In the genomic region with DNA sequence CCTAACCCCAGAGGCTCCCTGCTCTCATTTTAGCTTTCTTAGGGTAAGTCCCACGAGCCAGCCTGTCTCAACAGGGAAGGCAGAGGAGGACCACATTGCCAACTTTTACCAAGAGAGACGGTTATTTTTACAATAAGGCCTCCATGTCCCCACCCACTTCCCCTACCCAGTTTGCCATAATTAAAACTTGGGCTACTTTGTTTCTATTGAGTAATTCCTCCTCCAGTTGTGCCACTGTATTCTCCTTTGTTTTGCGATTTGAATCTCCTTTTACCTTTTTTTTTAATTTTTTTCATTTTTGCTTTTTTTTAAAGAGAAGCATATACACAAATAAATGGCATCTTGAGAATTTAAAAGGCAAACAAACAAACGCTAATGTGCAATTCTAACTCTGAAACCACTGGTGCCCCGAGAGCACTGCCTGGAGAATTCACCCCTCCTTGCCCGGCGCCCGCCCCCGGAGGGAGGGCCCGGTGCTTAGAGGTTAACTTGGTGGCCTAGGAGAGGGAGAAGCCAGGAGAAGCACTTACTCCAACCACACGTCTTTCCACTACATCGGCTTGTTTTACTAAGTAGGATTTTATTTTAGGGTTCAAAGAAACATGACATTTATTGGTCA, we compare ENCODE assay signal across 10 cellular contexts.
DNase-seq lines count a peak whose midpoint lies in the region; ATAC-seq and TF ChIP-seq lines count a peak whose summit lies in the region.
"Had no signal": no experiment of that assay in that cellular context is flagged by ENCODE, and none has a peak within 500 bp of the region (broad histone marks: within the 10 kb centered on the region; RNA-seq: fewer than 3 reads in every experiment).

No MANE protein-coding gene starts in this region.

- no peaks in the 10 kb centered on the region for H3K9me3 ChIP-seq in left ventricle myocardium inferior (replicated peaks)
- H3K9me3 ChIP-seq: A549, psoas muscle had no signal

- no peak for DNase-seq in activated CD4-positive, alpha-beta T cell treated with anti-CD3 and anti-CD28 coated beads, Interleukin-2, amount 10 ng/mL, durations not matched to agents 24 days and 14 days
- no peak for DNase-seq in activated CD4-positive, alpha-beta T cell treated with anti-CD3 and anti-CD28 coated beads, Interleukin-2, amount 50 U/mL, for 1 hour
- DNase-seq in left ventricle myocardium inferior (no peak), substantia nigra (lab: John Stamatoyannopoulos, UW) (no peak), G401 (ENCODE audit: low spot score) (no peak)
- DNase-seq in stimulated activated naive CD8-positive, alpha-beta T cell treated with anti-CD3 and anti-CD28 coated beads, Interleukin-15, amount 100 ng/mL, for 72 hours, result no peak

- H3K27me3 Mint-ChIP-seq in activated CD4-positive, alpha-beta T cell treated with anti-CD3 and anti-CD28 coated beads, Interleukin-2, amount 10 ng/mL, durations not matched to agents 24 days and 14 days, result no peaks in the 10 kb centered on the region
- no peaks in the 10 kb centered on the region for H3K27me3 Mint-ChIP-seq in activated T-helper 17 cell treated with anti-CD3 and anti-CD28 coated beads, Interleukin-2, amount 50 U/mL, for 72 hours
- no peaks in the 10 kb centered on the region for H3K27me3 Mint-ChIP-seq in stimulated activated naive CD8-positive, alpha-beta T cell treated with anti-CD3 and anti-CD28 coated beads, Interleukin-15, amount 100 ng/mL, for 72 hours

- H3K36me3 ChIP-seq in left ventricle myocardium inferior, result peaks cover 35% of the 10 kb centered on the region

- intact Hi-C loops in activated CD4-positive, alpha-beta T cell treated with anti-CD3 and anti-CD28 coated beads, Interleukin-2, amount 10 ng/mL, durations not matched to agents 24 days and 14 days (cut with micrococcal nuclease), result no loop called here
- intact Hi-C loops in left ventricle myocardium inferior (cut with micrococcal nuclease), result no loop called here

- ATAC-seq in activated T-helper 17 cell treated with anti-CD3 and anti-CD28 coated beads, Interleukin-2, amount 50 U/mL, for 72 hours (replicated peaks), result no peak
- ATAC-seq in stimulated activated naive CD8-positive, alpha-beta T cell treated with anti-CD3 and anti-CD28 coated beads, Interleukin-15, amount 100 ng/mL, for 72 hours, result no peak
- no peak for ATAC-seq in GM21367 (IDR thresholded peaks at IDR 0.05; ENCODE audit: unreplicated experiment)
- ATAC-seq: A549 had no signal

- peak overlapping the region; percentile 22 for H3K27ac Mint-ChIP-seq in activated CD4-positive, alpha-beta T cell treated with anti-CD3 and anti-CD28 coated beads, Interleukin-2, amount 10 ng/mL, durations not matched to agents 24 days and 14 days
- H3K27ac Mint-ChIP-seq in activated T-helper 17 cell treated with anti-CD3 and anti-CD28 coated beads, Interleukin-2, amount 50 U/mL, for 72 hours, result peak overlapping the region; percentile 80
- H3K27ac Mint-ChIP-seq in stimulated activated naive CD8-positive, alpha-beta T cell treated with anti-CD3 and anti-CD28 coated beads, Interleukin-15, amount 100 ng/mL, for 72 hours, result peak overlapping the region; percentile 68 to 85

- no peak for TF ChIP-seq CTCF in left ventricle myocardium inferior (IDR thresholded peaks at IDR 0.05; ENCODE audit: borderline replicate concordance)

- H3K27ac ChIP-seq in left ventricle myocardium inferior (replicated peaks) (peak overlapping the region; percentile 78), substantia nigra (ENCODE audit: low read depth, low read length, poor library complexity, severe bottlenecking) (no peak overlapping the region)
- H3K27ac ChIP-seq: A549, psoas muscle had no signal

- no peak overlapping the region for H3K4me3 Mint-ChIP-seq in activated CD4-positive, alpha-beta T cell treated with anti-CD3 and anti-CD28 coated beads, Interleukin-2, amount 10 ng/mL, durations not matched to agents 24 days and 14 days
- no peak overlapping the region for H3K4me3 Mint-ChIP-seq in activated T-helper 17 cell treated with anti-CD3 and anti-CD28 coated beads, Interleukin-2, amount 50 U/mL, for 72 hours
- H3K4me3 Mint-ChIP-seq in stimulated activated naive CD8-positive, alpha-beta T cell treated with anti-CD3 and anti-CD28 coated beads, Interleukin-15, amount 100 ng/mL, for 72 hours, result no peak overlapping the region

- in situ Hi-C loops in G401 (cut with HindIII; ENCODE audit: low sequenced_read_pairs), result no loop called here

- H3K27me3 ChIP-seq in left ventricle myocardium inferior (ENCODE audit: low read depth), result no peaks in the 10 kb centered on the region

- peak overlapping the region; percentile 8 for H3K4me3 ChIP-seq in left ventricle myocardium inferior
- H3K4me3 ChIP-seq: A549, psoas muscle had no signal

- H3K4me1 Mint-ChIP-seq in activated CD4-positive, alpha-beta T cell treated with anti-CD3 and anti-CD28 coated beads, Interleukin-2, amount 10 ng/mL, durations not matched to agents 24 days and 14 days, result peaks cover 23% of the 10 kb centered on the region
- H3K4me1 Mint-ChIP-seq in activated T-helper 17 cell treated with anti-CD3 and anti-CD28 coated beads, Interleukin-2, amount 50 U/mL, for 72 hours, result peaks cover 22% of the 10 kb centered on the region
- peaks cover 76% of the 10 kb centered on the region for H3K4me1 Mint-ChIP-seq in stimulated activated naive CD8-positive, alpha-beta T cell treated with anti-CD3 and anti-CD28 coated beads, Interleukin-15, amount 100 ng/mL, for 72 hours

- H3K4me1 ChIP-seq in left ventricle myocardium inferior, result peaks cover 46% of the 10 kb centered on the region
- H3K4me1 ChIP-seq: A549, psoas muscle had no signal

- peaks cover 70% of the 10 kb centered on the region for H3K36me3 Mint-ChIP-seq in activated CD4-positive, alpha-beta T cell treated with anti-CD3 and anti-CD28 coated beads, Interleukin-2, amount 10 ng/mL, durations not matched to agents 24 days and 14 days (ENCODE audit: low read depth)
- H3K36me3 Mint-ChIP-seq in activated T-helper 17 cell treated with anti-CD3 and anti-CD28 coated beads, Interleukin-2, amount 50 U/mL, for 72 hours (ENCODE audit: low read depth), result peaks cover 100% of the 10 kb centered on the region

- H3K9me3 Mint-ChIP-seq in activated CD4-positive, alpha-beta T cell treated with anti-CD3 and anti-CD28 coated beads, Interleukin-2, amount 10 ng/mL, durations not matched to agents 24 days and 14 days, result no peaks in the 10 kb centered on the region
- H3K9me3 Mint-ChIP-seq in activated T-helper 17 cell treated with anti-CD3 and anti-CD28 coated beads, Interleukin-2, amount 50 U/mL, for 72 hours, result no peaks in the 10 kb centered on the region
- no peaks in the 10 kb centered on the region for H3K9me3 Mint-ChIP-seq in stimulated activated naive CD8-positive, alpha-beta T cell treated with anti-CD3 and anti-CD28 coated beads, Interleukin-15, amount 100 ng/mL, for 72 hours

Comparison
In these comparisons a context has a peak if more than half of its experiments do, and no peak if none do; other contexts are left out.
1. H3K27ac Mint-ChIP-seq: peak in every context shown above with its lines; median percentile 80 in activated T-helper 17 cell treated with anti-CD3 and anti-CD28 coated beads, Interleukin-2, amount 50 U/mL, for 72 hours; 76 in stimulated activated naive CD8-positive, alpha-beta T cell treated with anti-CD3 and anti-CD28 coated beads, Interleukin-15, amount 100 ng/mL, for 72 hours; 22 in activated CD4-positive, alpha-beta T cell treated with anti-CD3 and anti-CD28 coated beads, Interleukin-2, amount 10 ng/mL, durations not matched to agents 24 days and 14 days.